7 cellular contexts compared by ENCODE assay signal in the genomic region with DNA sequence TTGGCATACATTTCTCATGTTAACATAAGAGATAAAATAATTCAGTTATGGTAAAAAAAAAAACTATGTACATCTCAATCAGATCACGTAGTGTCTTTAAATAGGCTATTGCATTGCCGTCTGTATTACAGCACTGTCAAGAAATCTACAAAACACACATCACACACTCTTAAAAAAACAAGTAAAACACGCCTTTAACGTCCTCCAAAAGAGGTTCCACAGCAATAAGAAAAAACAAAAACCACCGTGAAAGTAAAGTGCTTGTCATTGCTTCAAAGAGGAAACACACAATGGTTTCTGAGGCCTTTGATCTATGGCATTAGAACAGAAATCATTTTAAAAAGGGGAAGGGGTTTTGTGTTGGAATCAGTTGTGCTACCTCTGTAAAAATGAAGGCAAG. TPM values are rescaled to one million over a fixed set of nuclear protein-coding genes. Genes with fewer than 3 reads are reported as not detected.
DNase-seq lines count a peak whose midpoint lies in the region; ATAC-seq, FAIRE-seq and TF ChIP-seq lines count a peak whose summit lies in the region.
"Not testable (repeated sequence)": the region's sequence is repeated elsewhere in the genome, so short reads cannot be mapped to it uniquely, and the experiment has no call there.

No MANE protein-coding gene starts in this region.

- not testable (repeated sequence) for H3K4me3 ChIP-seq in HepG2 (replicated peaks in 1 of 3; ENCODE audit: insufficient read depth in 1 of 3, low read depth in 2 of 3, low read length in 3 of 3)

- TF ChIP-seq EP300 in HepG2 (IDR thresholded peaks at IDR 0.05; ENCODE audit: low read depth in 2 of 2, low read length in 2 of 2); HepG2 (CRISPR knock-in tag; IDR thresholded peaks at IDR 0.05; ENCODE audit: borderline replicate concordance): not testable (repeated sequence)

- not testable (repeated sequence) for H3K9ac ChIP-seq in HepG2 (ENCODE audit: insufficient read depth, low read depth, low read length)

- POLR2A ChIA-PET in CD4-positive, alpha-beta T cell (lab: Charles Lee); T-cell (lab: Charles Lee); activated CD4-positive, alpha-beta T cell treated with anti-CD3 and anti-CD28 coated beads, Interleukin-2, amount 10 ng/mL, durations not matched to agents 7 days and 5 days (lab: Charles Lee); activated naive CD8-positive, alpha-beta T cell treated with anti-CD3 and anti-CD28 coated beads, Interleukin-2, amount 10 ng/mL, durations not matched to agents 7 days and 5 days (lab: Charles Lee); HepG2 (lab: Yijun Ruan, JAX); naive thymus-derived CD8-positive, alpha-beta T cell (lab: Charles Lee): not testable (repeated sequence)

- peak; percentile 50 for FAIRE-seq in HepG2 (lab: Jason Lieb, UNC)

- not testable (repeated sequence) for H3K9me3 ChIP-seq in CD4-positive, alpha-beta T cell (ENCODE audit: control insufficient read depth, low read length); HepG2 (ENCODE audit: low read length)

- not testable (repeated sequence) for DNase-seq in CD4-positive, alpha-beta T cell; T-cell; activated CD4-positive, alpha-beta T cell treated with anti-CD3 and anti-CD28 coated beads, Interleukin-2, amount 10 ng/mL, durations not matched to agents 7 days and 5 days; activated naive CD8-positive, alpha-beta T cell treated with anti-CD3 and anti-CD28 coated beads, Interleukin-2, amount 10 ng/mL, durations not matched to agents 7 days and 5 days; HepG2 (ENCODE audit: low spot score)
- peak in 1 of 10 donors; percentile 40 for DNase-seq in naive thymus-derived CD8-positive, alpha-beta T cell

- in situ Hi-C loops in HepG2 (cut with HindIII; ENCODE audit: extremely low pct_ligation_motif_present, low pct_unique_long_range_greater_than_20kb), result not testable (repeated sequence)

- not testable (repeated sequence) for TF ChIP-seq POLR2A in HepG2 (IDR thresholded peaks at IDR 0.05; ENCODE audit: insufficient read depth in 1 of 2, low read depth in 2 of 2, low read length in 2 of 2)

- peak overlapping the region; percentile 77 for H3K27ac Mint-ChIP-seq in CD4-positive, alpha-beta T cell
- H3K27ac Mint-ChIP-seq in T-cell, result peak overlapping the region in 1 of 2 donors; percentile 39
- H3K27ac Mint-ChIP-seq in activated CD4-positive, alpha-beta T cell treated with anti-CD3 and anti-CD28 coated beads, Interleukin-2, amount 10 ng/mL, durations not matched to agents 7 days and 5 days, result peak overlapping the region; percentile 79
- H3K27ac Mint-ChIP-seq in activated T-helper 17 cell treated with anti-CD3 and anti-CD28 coated beads, Interleukin-2, amount 50 U/mL, for 72 hours; activated naive CD8-positive, alpha-beta T cell treated with anti-CD3 and anti-CD28 coated beads, Interleukin-2, amount 10 ng/mL, durations not matched to agents 7 days and 5 days: not testable (repeated sequence)
- peak overlapping the region in 2 of 10 donors; percentile 89 to 96 for H3K27ac Mint-ChIP-seq in naive thymus-derived CD8-positive, alpha-beta T cell

- CTCF ChIA-PET in CD4-positive, alpha-beta T cell (lab: Charles Lee); T-cell (lab: Charles Lee); activated CD4-positive, alpha-beta T cell treated with anti-CD3 and anti-CD28 coated beads, Interleukin-2, amount 10 ng/mL, durations not matched to agents 7 days and 5 days (lab: Charles Lee); HepG2 (lab: Yijun Ruan, JAX; ENCODE audit: low intra/inter-chr PET ratio, low total read pairs): not testable (repeated sequence)

- not testable (repeated sequence) for H3K27me3 ChIP-seq in CD4-positive, alpha-beta T cell (ENCODE audit: control insufficient read depth, insufficient read depth, low read length); HepG2 (ENCODE audit: control insufficient read depth in 1 of 2, insufficient read depth in 2 of 2, low read length in 2 of 2)

- H3K4me2 ChIP-seq in HepG2 (ENCODE audit: low read depth, low read length), result not testable (repeated sequence)

- WGBS in HepG2 (ENCODE audit: low lambda C conversion rate), result no CpG with 5 or more reads among the region's 5 CpGs

- not testable (repeated sequence) for H2AFZ ChIP-seq in HepG2 (ENCODE audit: low read length)

- H3K36me3 ChIP-seq in HepG2 (replicated peaks in 1 of 2; ENCODE audit: control insufficient read depth in 1 of 2, insufficient read depth in 2 of 2, low read length in 2 of 2), result not testable (repeated sequence)

- not testable (repeated sequence) for H3K4me1 ChIP-seq in HepG2 (ENCODE audit: insufficient read depth, low read length)

- H3K9me3 Mint-ChIP-seq in CD4-positive, alpha-beta T cell; T-cell; activated CD4-positive, alpha-beta T cell treated with anti-CD3 and anti-CD28 coated beads, Interleukin-2, amount 10 ng/mL, durations not matched to agents 7 days and 5 days; activated T-helper 17 cell treated with anti-CD3 and anti-CD28 coated beads, Interleukin-2, amount 50 U/mL, for 72 hours; activated naive CD8-positive, alpha-beta T cell treated with anti-CD3 and anti-CD28 coated beads, Interleukin-2, amount 10 ng/mL, durations not matched to agents 7 days and 5 days; naive thymus-derived CD8-positive, alpha-beta T cell: not testable (repeated sequence)

- not testable (repeated sequence) for H3K27me3 Mint-ChIP-seq in CD4-positive, alpha-beta T cell; T-cell; activated CD4-positive, alpha-beta T cell treated with anti-CD3 and anti-CD28 coated beads, Interleukin-2, amount 10 ng/mL, durations not matched to agents 7 days and 5 days; activated T-helper 17 cell treated with anti-CD3 and anti-CD28 coated beads, Interleukin-2, amount 50 U/mL, for 72 hours; activated naive CD8-positive, alpha-beta T cell treated with anti-CD3 and anti-CD28 coated beads, Interleukin-2, amount 10 ng/mL, durations not matched to agents 7 days and 5 days; naive thymus-derived CD8-positive, alpha-beta T cell

- H3K4me3 Mint-ChIP-seq in CD4-positive, alpha-beta T cell, result peak overlapping the region; percentile 27
- H3K4me3 Mint-ChIP-seq in T-cell; activated CD4-positive, alpha-beta T cell treated with anti-CD3 and anti-CD28 coated beads, Interleukin-2, amount 10 ng/mL, durations not matched to agents 7 days and 5 days; activated T-helper 17 cell treated with anti-CD3 and anti-CD28 coated beads, Interleukin-2, amount 50 U/mL, for 72 hours; activated naive CD8-positive, alpha-beta T cell treated with anti-CD3 and anti-CD28 coated beads, Interleukin-2, amount 10 ng/mL, durations not matched to agents 7 days and 5 days: not testable (repeated sequence)
- peak overlapping the region in 1 of 10 donors; percentile 42 for H3K4me3 Mint-ChIP-seq in naive thymus-derived CD8-positive, alpha-beta T cell

- H3K79me2 ChIP-seq in HepG2 (ENCODE audit: insufficient read depth, low read length), result not testable (repeated sequence)

- H3K36me3 Mint-ChIP-seq in CD4-positive, alpha-beta T cell (ENCODE audit: low read depth); T-cell; activated CD4-positive, alpha-beta T cell treated with anti-CD3 and anti-CD28 coated beads, Interleukin-2, amount 10 ng/mL, durations not matched to agents 7 days and 5 days (ENCODE audit: low read depth); activated T-helper 17 cell treated with anti-CD3 and anti-CD28 coated beads, Interleukin-2, amount 50 U/mL, for 72 hours (ENCODE audit: low read depth); activated naive CD8-positive, alpha-beta T cell treated with anti-CD3 and anti-CD28 coated beads, Interleukin-2, amount 10 ng/mL, durations not matched to agents 7 days and 5 days; naive thymus-derived CD8-positive, alpha-beta T cell: not testable (repeated sequence)

- H3K4me1 Mint-ChIP-seq in CD4-positive, alpha-beta T cell (ENCODE audit: low read depth); T-cell; activated CD4-positive, alpha-beta T cell treated with anti-CD3 and anti-CD28 coated beads, Interleukin-2, amount 10 ng/mL, durations not matched to agents 7 days and 5 days; activated T-helper 17 cell treated with anti-CD3 and anti-CD28 coated beads, Interleukin-2, amount 50 U/mL, for 72 hours; activated naive CD8-positive, alpha-beta T cell treated with anti-CD3 and anti-CD28 coated beads, Interleukin-2, amount 10 ng/mL, durations not matched to agents 7 days and 5 days; naive thymus-derived CD8-positive, alpha-beta T cell: not testable (repeated sequence)

- intact Hi-C loops in CD4-positive, alpha-beta T cell (cut with DNase I, micrococcal nuclease); HepG2 (cut with micrococcal nuclease; ENCODE audit: unreplicated experiment): not testable (repeated sequence)

- ATAC-seq in CD4-positive, alpha-beta T cell (ENCODE audit: poor library complexity), result peak; percentile 75
- peak; percentile 58 to 72 (median 64) for ATAC-seq in T-cell (replicated peaks in 1 of 4)
- ATAC-seq in activated T-helper 17 cell treated with anti-CD3 and anti-CD28 coated beads, Interleukin-2, amount 50 U/mL, for 72 hours (replicated peaks), result peak; percentile 40
- ATAC-seq in activated naive CD8-positive, alpha-beta T cell treated with anti-CD3 and anti-CD28 coated beads, Interleukin-2, amount 10 ng/mL, durations not matched to agents 7 days and 5 days (ENCODE audit: low read depth), result peak; percentile 56
- not testable (repeated sequence) for ATAC-seq in HepG2
- peak; percentile 75 to 79 for ATAC-seq in naive thymus-derived CD8-positive, alpha-beta T cell

- TF ChIP-seq RAD21 in HepG2 (CRISPR knock-in tag; IDR thresholded peaks at IDR 0.05), result not testable (repeated sequence)

- H4K20me1 ChIP-seq in HepG2 (ENCODE audit: insufficient read depth, low read length), result not testable (repeated sequence)

- TF ChIP-seq CTCF in CD4-positive, alpha-beta T cell (IDR thresholded peaks at IDR 0.05); HepG2 (CRISPR knock-in tag; IDR thresholded peaks at IDR 0.05): not testable (repeated sequence)

- not testable (repeated sequence) for BruUV-seq in HepG2 (replicated peaks; lab: Mats Ljungman, UMichigan)

- not testable (repeated sequence) for H3K27ac ChIP-seq in CD4-positive, alpha-beta T cell (ENCODE audit: low read depth, low read length); HepG2 (ENCODE audit: extremely low read length, insufficient read depth, low read length)

RNA-seq across cellular contexts. Expression of gene SIK1, which starts 12.4 kb away (rescaled TPM):
- 100 to 1,000 TPM; 314 to 317 TPM for total RNA-seq in CD4-positive, alpha-beta T cell
- 100 to 1,000 TPM in 2 of 5 donors, 1 to 10 TPM in 3; 1.7 to 405 (median 6.9) TPM for total RNA-seq in T-cell
- 1 to 10 TPM; 5.8 to 8.2 TPM for total RNA-seq in activated CD4-positive, alpha-beta T cell treated with anti-CD3 and anti-CD28 coated beads, Interleukin-2, amount 10 ng/mL, durations not matched to agents 7 days and 5 days
- 1 to 10 TPM; 8.1 to 8.5 TPM for total RNA-seq in activated T-helper 17 cell treated with anti-CD3 and anti-CD28 coated beads, Interleukin-2, amount 50 U/mL, for 72 hours
- total RNA-seq in activated naive CD8-positive, alpha-beta T cell treated with anti-CD3 and anti-CD28 coated beads, Interleukin-2, amount 10 ng/mL, durations not matched to agents 7 days and 5 days, result 10 to 100 TPM; 25.9 to 31.6 TPM
- total RNA-seq in HepG2 (2016; rRNA removed; fragmentation: Illumina TruSeq; extraction: Trizol), result 4.5 and 5.2 TPM in 2 replicates
- total RNA-seq in HepG2 (2016; cell fraction: cytosol; rRNA removed; fragmentation: Illumina TruSeq; extraction: Trizol; ENCODE audit: low read depth), result 0.71 and 1.2 TPM in 2 replicates
- 2.8 and 6.2 TPM in 2 replicates for total RNA-seq in HepG2 (2016; cell fraction: insoluble cytoplasmic fraction; rRNA removed; fragmentation: Illumina TruSeq; extraction: Trizol)
- total RNA-seq in HepG2 (2016; cell fraction: membrane; rRNA removed; fragmentation: Illumina TruSeq; extraction: Trizol), result 1.0 and 1.7 TPM in 2 replicates
- 8.3 and 8.9 TPM in 2 replicates for total RNA-seq in HepG2 (2016; cell fraction: nucleus; rRNA removed; fragmentation: Illumina TruSeq; extraction: Trizol)
- 11.8 and 14.5 TPM in 2 replicates for polyA plus RNA-seq in HepG2 (2011; rRNA removed)
- 2.2 and 3.7 TPM in 2 replicates for polyA plus RNA-seq in HepG2 (2011; cell fraction: cytosol; rRNA removed)
- polyA plus RNA-seq in HepG2 (2011; cell fraction: nucleus; rRNA removed), result 16.5 and 19.0 TPM in 2 replicates
- polyA plus RNA-seq in HepG2 (2012), result 13.7 and 16.8 TPM in 2 replicates
- 0.21 and 0.24 TPM in 2 replicates for polyA plus RNA-seq in HepG2 (2016; cell fraction: cytosol; fragmentation: Illumina TruSeq; extraction: Trizol; ENCODE audit: low read depth)
- polyA plus RNA-seq in HepG2 (2016; cell fraction: insoluble cytoplasmic fraction; fragmentation: Illumina TruSeq; extraction: Trizol; ENCODE audit: low read depth), result 1.5 and 2.8 TPM in 2 replicates
- polyA plus RNA-seq in HepG2 (2016; cell fraction: membrane; fragmentation: Illumina TruSeq; extraction: Trizol; ENCODE audit: low read depth), result 0.62 and 0.91 TPM in 2 replicates
- polyA plus RNA-seq in HepG2 (2016; cell fraction: nucleus; fragmentation: Illumina TruSeq; extraction: Trizol; ENCODE audit: insufficient read depth, low read depth), result 20.9 and 35.5 TPM in 2 replicates
- 12.8 and 71.6 TPM in 2 replicates for polyA minus RNA-seq in HepG2 (2011; rRNA and poly(A)+ RNA removed; ENCODE audit: low replicate concordance)
- 14.9 and 19.3 TPM in 2 replicates for polyA minus RNA-seq in HepG2 (2011; cell fraction: cytosol; rRNA and poly(A)+ RNA removed)
- polyA minus RNA-seq in HepG2 (2011; cell fraction: nucleus; rRNA and poly(A)+ RNA removed), result 15.5 and 29.5 TPM in 2 replicates
- 1 to 10 TPM; 5.1 to 5.5 TPM for total RNA-seq in naive thymus-derived CD8-positive, alpha-beta T cell
- 1 to 10 TPM in 1 of 3 donors, under 1 TPM in 1, not detected in 1; 0.57 to 1.4 TPM for polyA plus RNA-seq in naive thymus-derived CD8-positive, alpha-beta T cell
